ENCODE assay signal across 18 cellular contexts in genomic region chr10:75091173-75091572, GRCh38. TPM values are rescaled to one million over a fixed set of nuclear protein-coding genes. Genes with fewer than 3 reads are reported as not detected.
DNase-seq lines count a peak whose midpoint lies in the region; ATAC-seq and TF ChIP-seq lines count a peak whose summit lies in the region.
"Had no signal": no experiment of that assay in that cellular context is flagged by ENCODE, and none has a peak within 500 bp of the region (broad histone marks: within the 10 kb centered on the region; RNA-seq: fewer than 3 reads in every experiment).

No MANE protein-coding gene starts in this region.

- H3K9ac ChIP-seq in SK-N-SH: no peak overlapping the region
- H3K9ac ChIP-seq: BLaER1 had no signal

- intact Hi-C loops in posterior vena cava (cut with DNase I): loop anchor here in 1 of 2 donors (10.0 kb wide), 2 partner anchors 336 to 846 kb away; no protein-coding TSS in a partner anchor

- no peaks in the 10 kb centered on the region for H3K27me3 ChIP-seq in SK-N-SH (ENCODE audit: insufficient read depth)
- H3K27me3 ChIP-seq: BLaER1 had no signal

- DNase-seq in NCI-H1694 treated with DMSO at 0.1 percent for 48 hours (lab: John Stamatoyannopoulos, UW) (peak; percentile 22), NCI-H1694 (lab: John Stamatoyannopoulos, UW) (no peak), SK-N-SH (no peak), NCI-H446 treated with DMSO at 0.1 percent for 48 hours (lab: John Stamatoyannopoulos, UW) (peak; percentile 17), posterior vena cava (ENCODE audit: low spot score) (peak; percentile 7), hepatic stellate cell (ENCODE audit: low spot score) (no peak)
- DNase-seq: 8988T; AML-193; Caco-2; CD8-positive, alpha-beta memory T cell; DMS79; EL; GDM1 had no signal

- ATAC-seq in SK-N-SH treated with all-trans-retinoic acid at 6 μM for 48 hours: no peak
- ATAC-seq in HG03280 (IDR thresholded peaks at IDR 0.05; ENCODE audit: unreplicated experiment): no peak
- ATAC-seq: HCT116 had no signal

- no peaks in the 10 kb centered on the region for H3K9me3 ChIP-seq in SK-N-SH
- H3K9me3 ChIP-seq: Caco-2 had no signal

- H3K79me2 ChIP-seq in SK-N-SH (ENCODE audit: insufficient read depth): no peaks in the 10 kb centered on the region

- no peaks in the 10 kb centered on the region for H3K4me1 ChIP-seq in SK-N-SH (ENCODE audit: control insufficient read depth in 1 of 2, insufficient read depth in 2 of 2, low read depth in 1 of 2, low read length in 1 of 2)
- H3K4me1 ChIP-seq: Caco-2 had no signal

- no peaks in the 10 kb centered on the region for H4K20me1 ChIP-seq in SK-N-SH (ENCODE audit: insufficient read depth)
- H4K20me1 ChIP-seq: BLaER1 had no signal

- H3K36me3 ChIP-seq in SK-N-SH (replicated peaks in 1 of 2; ENCODE audit: control insufficient read depth in 1 of 2, insufficient read depth in 2 of 2, low read length in 1 of 2): no peaks in the 10 kb centered on the region
- H3K36me3 ChIP-seq: BLaER1 had no signal

- TF ChIP-seq RAD21 in SK-N-SH (IDR thresholded peaks at IDR 0.05; ENCODE audit: low read length): no peak

- H3F3A ChIP-seq in SK-N-SH (replicated peaks; ENCODE audit: insufficient read depth): no peaks in the 10 kb centered on the region

- H3K4me3 ChIP-seq in SK-N-SH (ENCODE audit: low read depth in 2 of 2, low read length in 1 of 2): no peak overlapping the region
- H3K4me3 ChIP-seq: BLaER1 had no signal

- POLR2A ChIA-PET in SK-N-SH (lab: Yijun Ruan, JAX): no interaction called here

- TF ChIP-seq CTCF in SK-N-SH (IDR thresholded peaks at IDR 0.05): no peak

- H2AFZ ChIP-seq in SK-N-SH (ENCODE audit: low read depth): no peak overlapping the region

- CTCF ChIA-PET in SK-N-SH (lab: Yijun Ruan, JAX): interaction anchor here (1.2 to 1.5 kb wide), 2 partner anchors 9 to 847 kb away, joined by 4 to 6 read pairs; no protein-coding TSS in a partner anchor

- H3K4me2 ChIP-seq in SK-N-SH: no peak overlapping the region
- H3K4me2 ChIP-seq: BLaER1 had no signal

- no peaks in the 10 kb centered on the region for H3K9me2 ChIP-seq in SK-N-SH

- no peak for TF ChIP-seq EP300 in SK-N-SH (IDR thresholded peaks at IDR 0.05; ENCODE audit: borderline replicate concordance in 1 of 2, low read depth in 1 of 2, low read length in 1 of 2)

- 71% methylated on average over 3 of the region's 3 CpGs for WGBS in SK-N-SH (ENCODE audit: low lambda C conversion rate)

- H3K27ac ChIP-seq in SK-N-SH (ENCODE audit: low read depth in 2 of 2, low read length in 1 of 2): no peak overlapping the region
- H3K27ac ChIP-seq: BLaER1, HL-60 had no signal

TF ChIP-seq in SK-N-SH, 30 proteins besides CTCF, POLR2A, EP300 and RAD21:
- TF ChIP-seq USF1 (IDR thresholded peaks at IDR 0.05; ENCODE audit: borderline replicate concordance, low read depth) (no peak), NFIC (IDR thresholded peaks at IDR 0.05; ENCODE audit: borderline replicate concordance) (peak; percentile 27; the same call in 1 of the 2 replicates)

TF ChIP-seq in SK-N-SH treated with all-trans-retinoic acid at 6 μM for 48 hours, 23 proteins besides CTCF, POLR2A, EP300 and RAD21:
- TF ChIP-seq ISL1 (CRISPR knock-in tag; IDR thresholded peaks at IDR 0.05): no peak
- no peak for TF ChIP-seq PPARA (CRISPR knock-in tag; IDR thresholded peaks at IDR 0.05; ENCODE audit: borderline replicate concordance)
- no peak for TF ChIP-seq ARNTL (CRISPR knock-in tag; IDR thresholded peaks at IDR 0.05; ENCODE audit: borderline replicate concordance, low read depth)
- TF ChIP-seq TSHZ2 (CRISPR knock-in tag; IDR thresholded peaks at IDR 0.05): no peak
- no peak for TF ChIP-seq PATZ1 (CRISPR knock-in tag; IDR thresholded peaks at IDR 0.05; ENCODE audit: borderline replicate concordance)
- TF ChIP-seq CREB5 (CRISPR knock-in tag; IDR thresholded peaks at IDR 0.05; ENCODE audit: low read depth): no peak
- no peak for TF ChIP-seq SNAI2 (CRISPR knock-in tag; IDR thresholded peaks at IDR 0.05)
- TF ChIP-seq TCF4 (CRISPR knock-in tag; IDR thresholded peaks at IDR 0.05; ENCODE audit: borderline replicate concordance): no peak
- no peak for TF ChIP-seq CSDC2 (CRISPR knock-in tag; IDR thresholded peaks at IDR 0.05)
- TF ChIP-seq ZFP3 (CRISPR knock-in tag; IDR thresholded peaks at IDR 0.05): no peak
- TF ChIP-seq ESRRG (CRISPR knock-in tag; IDR thresholded peaks at IDR 0.05): no peak
- TF ChIP-seq GLIS3 (CRISPR knock-in tag; IDR thresholded peaks at IDR 0.05): no peak
- no peak for TF ChIP-seq ZNF8 (CRISPR knock-in tag; IDR thresholded peaks at IDR 0.05)
- TF ChIP-seq ZNF565 (CRISPR knock-in tag; conservative IDR thresholded peaks at IDR 0.05; ENCODE audit: low read depth): no peak

RNA-seq across cellular contexts. Expression of gene SAMD8, which starts 20.3 kb away (rescaled TPM):
- polyA plus RNA-seq in SK-N-SH (2012; rRNA removed): 9.7 and 14.3 TPM in 2 replicates
- polyA plus RNA-seq in SK-N-SH (2012; cell fraction: cytosol; rRNA removed): 13.9 and 14.6 TPM in 2 replicates
- polyA plus RNA-seq in SK-N-SH (2012; cell fraction: nucleus; rRNA removed): 8.0 and 12.5 TPM in 2 replicates
- total RNA-seq in posterior vena cava: 10 to 100 TPM; 26.6 to 29.6 TPM

Comparison
In these comparisons a context has a peak if more than half of its experiments do, and no peak if none do; other contexts are left out.
1. DNase-seq: peak in NCI-H1694 treated with DMSO at 0.1 percent for 48 hours (single experiment), NCI-H446 treated with DMSO at 0.1 percent for 48 hours (single experiment) and posterior vena cava (single experiment); none in NCI-H1694 (single experiment), SK-N-SH (single experiment) and hepatic stellate cell (single experiment).